Comparison of ENCODE assay signal across 7 cellular contexts in the genomic region with DNA sequence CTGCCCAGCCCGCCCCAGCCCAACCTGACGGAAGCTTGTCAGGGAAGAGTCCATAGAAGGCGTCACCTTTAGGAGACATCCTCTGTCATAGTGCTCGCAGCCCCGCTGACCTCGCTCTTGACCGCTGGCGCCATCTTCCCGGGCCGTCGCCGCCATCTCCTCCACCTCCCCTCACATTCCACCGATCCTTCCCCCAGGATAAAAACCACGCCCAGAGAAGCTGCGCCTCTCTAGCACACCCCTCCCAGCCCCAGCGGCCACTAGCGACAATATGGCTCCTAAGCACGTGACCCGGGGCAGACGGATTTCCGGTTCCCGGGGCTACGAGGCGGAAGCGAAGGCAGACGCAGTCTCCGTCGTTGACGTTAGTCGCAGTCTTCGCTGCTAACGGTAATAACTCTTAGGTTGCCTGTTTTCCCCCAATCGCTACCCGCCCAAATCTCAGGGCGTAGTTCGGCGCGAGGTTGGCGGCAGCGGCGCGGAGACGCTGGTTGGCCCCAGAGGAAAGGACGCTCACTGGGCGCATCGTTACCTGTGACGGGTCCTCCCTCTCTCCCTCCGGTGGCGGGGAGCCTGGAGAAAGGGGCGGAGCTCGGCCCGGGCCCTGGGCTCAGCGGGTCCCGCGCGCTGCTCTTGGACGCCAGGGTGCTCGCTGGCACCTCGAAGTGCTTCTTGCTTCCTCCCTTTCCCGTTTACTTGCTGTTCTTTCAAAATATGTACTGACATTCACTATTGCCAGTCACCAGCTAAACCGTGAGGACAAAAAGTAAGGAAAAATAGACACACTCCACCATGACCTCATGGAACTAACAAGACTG. TPM values are rescaled to one million over a fixed set of nuclear protein-coding genes. Genes with fewer than 3 reads are reported as not detected.
DNase-seq lines count a peak whose midpoint lies in the region; ATAC-seq lines count a peak whose summit lies in the region.

TSS of gene RCHY1 (minus strand) at position 273 of the 818 bp plus-strand sequence. CDS start at position 156, 117 bp downstream.
TSS of gene THAP6 (plus strand) at position 343 of the 818 bp plus-strand sequence. CDS start 980 bp downstream, outside the sequence.

- ATAC-seq in GM18508 (IDR thresholded peaks at IDR 0.05; ENCODE audit: insufficient read depth, unreplicated experiment) (peak; percentile 89), HG03025 (IDR thresholded peaks at IDR 0.05; ENCODE audit: low FRiP score, unreplicated experiment) (peak; percentile 94), sciatic nerve (peak; percentile 99)

- intact Hi-C loops in sciatic nerve (cut with DNase I) = no loop called here

- DNase-seq in NCI-H2081 (lab: John Stamatoyannopoulos, UW) (peak; percentile 92 to 95), T1000 (lab: John Stamatoyannopoulos, UW) (peak; percentile 83), astrocyte of the hippocampus (ENCODE audit: low read depth, low spot score) (peak; percentile 98), hypothalamus (lab: John Stamatoyannopoulos, UW) (peak; percentile 67 to 97 (median 93)), sciatic nerve (ENCODE audit: low spot score) (peak; percentile 97)

RNA-seq across cellular contexts. Expression of gene RCHY1, which starts in this region (rescaled TPM):
- 38.3 TPM for total RNA-seq in sciatic nerve

RNA-seq across cellular contexts. Expression of gene THAP6, which starts in this region (rescaled TPM):
- total RNA-seq in sciatic nerve = 25.0 TPM

Comparison
In these comparisons a context has a peak if more than half of its experiments do, and no peak if none do; other contexts are left out.
1. Peak in every context shown above with its lines: DNase-seq and ATAC-seq.